Comparison of ENCODE assay signal across 8 cellular contexts in genomic region chr9:25964239-25964638, GRCh38.
A peak's percentile ranks its signal among the peaks of the same experiment; 100 is the strongest.
DNase-seq lines count a peak whose midpoint lies in the region; ATAC-seq, FAIRE-seq and TF ChIP-seq lines count a peak whose summit lies in the region.

No MANE protein-coding gene starts in this region.

- WGBS in heart left ventricle, 4 donors = 20 to 46% (median 28%) methylated on average over 3 of the region's 3 CpGs
- WGBS in stomach, 5 donors = 31 to 45% (median 40%) methylated on average over 3 of the region's 3 CpGs

- FAIRE-seq in HTR-8/SVneo (lab: Jason Lieb, UNC) = no peak

- H3K27ac ChIP-seq in cardiac muscle cell (no peak overlapping the region), heart left ventricle (no peak overlapping the region), PC-9 (no peak overlapping the region), fibroblast of lung (ENCODE audit: insufficient read depth, low read length) (no peak overlapping the region), stomach (no peak overlapping the region)

- H3K79me2 ChIP-seq in PC-9 (ENCODE audit: low read depth) = no peaks in the 10 kb centered on the region
- no peaks in the 10 kb centered on the region for H3K79me2 ChIP-seq in fibroblast of lung (ENCODE audit: control insufficient read depth, insufficient read depth, low read length)

- H3K4me3 ChIP-seq in cardiac muscle cell = no peak overlapping the region
- H3K4me3 ChIP-seq in heart left ventricle = no peak overlapping the region
- H3K4me3 ChIP-seq in PC-9 = no peak overlapping the region
- H3K4me3 ChIP-seq in fibroblast of lung (replicated peaks in 1 of 4; ENCODE audit: control extremely low read depth in 1 of 4, insufficient read depth in 1 of 4, low read depth in 3 of 4, low read length in 4 of 4) = no peak overlapping the region
- H3K4me3 ChIP-seq in stomach = no peak overlapping the region

- intact Hi-C loops in heart left ventricle (cut with DNase I) = loop anchor here in 1 of 10 donors (10.0 kb wide), 1 partner anchor 361 kb away; no protein-coding TSS in a partner anchor
- intact Hi-C loops in PC-9 (cut with micrococcal nuclease; ENCODE audit: unreplicated experiment) = loop anchor here (1.0 kb wide), 1 partner anchor 362 kb away; no protein-coding TSS in a partner anchor
- intact Hi-C loops in stomach (cut with DNase I; ENCODE audit: low total_unique reads) = no loop called here

- TF ChIP-seq POLR2A in heart left ventricle (IDR thresholded peaks at IDR 0.05) = no peak
- no peak for TF ChIP-seq POLR2A in stomach (IDR thresholded peaks at IDR 0.05)

- no peak for ATAC-seq in heart left ventricle

- POLR2A ChIA-PET in PC-9 (lab: Charles Lee; ENCODE audit: unreplicated experiment) = no interaction called here

- no peak for TF ChIP-seq EP300 in stomach (IDR thresholded peaks at IDR 0.05)

- DNase-seq in cardiac muscle cell (ENCODE audit: low read depth in 1 of 2, low spot score in 1 of 2) (peak; percentile 72 to 82), heart left ventricle (no peak), HTR-8/SVneo (ENCODE audit: insufficient read length, low spot score) (peak; percentile 21), PC-9 (peak; percentile 4 to 43), fibroblast of lung (ENCODE audit: low read depth in 2 of 2) (peak; percentile 54 to 73), putamen (ENCODE audit: low spot score) (peak; percentile 11), activated gamma-delta T cell treated with Interleukin-2 at 50 U/mL for 16 hours (no peak), stomach (no peak)

- H2AFZ ChIP-seq in PC-9 (no peak overlapping the region), fibroblast of lung (ENCODE audit: low read length) (no peak overlapping the region)

- H3K27me3 ChIP-seq in cardiac muscle cell = no peaks in the 10 kb centered on the region
- H3K27me3 ChIP-seq in heart left ventricle = no peaks in the 10 kb centered on the region
- H3K27me3 ChIP-seq in PC-9 (ENCODE audit: insufficient read depth, low read depth) = no peaks in the 10 kb centered on the region
- no peaks in the 10 kb centered on the region for H3K27me3 ChIP-seq in fibroblast of lung (ENCODE audit: control insufficient read depth, insufficient read depth, low read length)
- H3K27me3 ChIP-seq in stomach = no peaks in the 10 kb centered on the region

- H3K4me1 ChIP-seq in cardiac muscle cell (ENCODE audit: low read depth) (no peaks in the 10 kb centered on the region), heart left ventricle (no peaks in the 10 kb centered on the region), PC-9 (replicated peaks; ENCODE audit: insufficient read depth) (no peaks in the 10 kb centered on the region), fibroblast of lung (ENCODE audit: control insufficient read depth, extremely low read depth, insufficient read depth, low read length) (no peaks in the 10 kb centered on the region), stomach (no peaks in the 10 kb centered on the region)

- H3K36me3 ChIP-seq in cardiac muscle cell (no peaks in the 10 kb centered on the region), heart left ventricle (no peaks in the 10 kb centered on the region), PC-9 (ENCODE audit: low read depth) (no peaks in the 10 kb centered on the region), fibroblast of lung (ENCODE audit: control insufficient read depth, insufficient read depth, low read length) (no peaks in the 10 kb centered on the region), stomach (no peaks in the 10 kb centered on the region)

- H4K20me1 ChIP-seq in PC-9 (ENCODE audit: insufficient read depth) = no peaks in the 10 kb centered on the region
- H4K20me1 ChIP-seq in fibroblast of lung (ENCODE audit: control insufficient read depth, extremely low read depth, insufficient read depth, low read length) = no peaks in the 10 kb centered on the region

- no peak overlapping the region for H3K4me2 ChIP-seq in PC-9
- no peak overlapping the region for H3K4me2 ChIP-seq in fibroblast of lung (ENCODE audit: extremely low read depth, insufficient read depth, low read length)

- H3K9me2 ChIP-seq in PC-9 (ENCODE audit: insufficient read depth) = no peaks in the 10 kb centered on the region

- BruUV-seq in PC-9 (replicated peaks; lab: Mats Ljungman, UMichigan) = no TSS peak

- no peaks in the 10 kb centered on the region for H3F3A ChIP-seq in PC-9 (ENCODE audit: insufficient read depth, low read depth)

- H3K9me3 ChIP-seq in cardiac muscle cell (ENCODE audit: low read depth) = no peaks in the 10 kb centered on the region
- H3K9me3 ChIP-seq in heart left ventricle = peaks cover 0 to 31% (median 4%) of the 10 kb centered on the region in 12 donors
- no peaks in the 10 kb centered on the region for H3K9me3 ChIP-seq in PC-9 (ENCODE audit: insufficient read depth, low read depth)
- no peaks in the 10 kb centered on the region for H3K9me3 ChIP-seq in fibroblast of lung (ENCODE audit: control insufficient read depth, insufficient read depth, low read depth, low read length)
- peaks cover 3 to 30% (median 20%) of the 10 kb centered on the region in 4 donors for H3K9me3 ChIP-seq in stomach

- H3K9ac ChIP-seq in fibroblast of lung (ENCODE audit: insufficient read depth, low read length) = no peak overlapping the region

- TF ChIP-seq CTCF in cardiac muscle cell (IDR thresholded peaks at IDR 0.05; ENCODE audit: low read depth, low read length) (peak; percentile 63), heart left ventricle (IDR thresholded peaks at IDR 0.05) (peak in 5 of 12 donors; percentile 11 to 38 (median 32)), PC-9 (conservative IDR thresholded peaks at IDR 0.05) (peak; percentile 68), fibroblast of lung (conservative IDR thresholded peaks at IDR 0.05 in 1 of 2, IDR thresholded peaks at IDR 0.05 in 1 of 2; ENCODE audit: low read depth in 1 of 2, low read length in 2 of 2) (peak; percentile 27 to 58), stomach (IDR thresholded peaks at IDR 0.05) (peak in 1 of 7 experiments; percentile 7)

- CTCF ChIA-PET in PC-9 (lab: Charles Lee) = interaction anchor here (1.3 kb wide), 1 partner anchor 362 kb away, joined by 7 read pairs; no protein-coding TSS in a partner anchor

Comparison
In these comparisons a context has a peak if more than half of its experiments do, and no peak if none do; other contexts are left out.
1. DNase-seq: peak in cardiac muscle cell (2 of 2), HTR-8/SVneo (single experiment), PC-9 (2 of 2), fibroblast of lung (2 of 2) and putamen (single experiment); none in heart left ventricle (0 of 5), activated gamma-delta T cell treated with Interleukin-2 at 50 U/mL for 16 hours (single experiment) and stomach (single experiment).